8 cellular contexts compared by ENCODE assay signal in genomic region chr4:178450614-178451013, GRCh38.
"Had no signal": no experiment of that assay in that cellular context is flagged by ENCODE, and none has a peak within 500 bp of the region (broad histone marks: within the 10 kb centered on the region; RNA-seq: fewer than 3 reads in every experiment).

No MANE protein-coding gene starts in this region.

- ATAC-seq: GM12878 had no signal

- H3K4me3 ChIP-seq: GM12878 had no signal

- DNase-seq: GDM1, GF-D8 had no signal

- FAIRE-seq: G401.6, GM12878, GM12891, GM12892, GM18507, GM19239 had no signal
